Comparison of ENCODE assay signal across 21 cellular contexts in genomic region chr17:9242497-9242881, GRCh38.
DNase-seq lines count a peak whose midpoint lies in the region; ATAC-seq and TF ChIP-seq lines count a peak whose summit lies in the region.
"Had no signal": no experiment of that assay in that cellular context is flagged by ENCODE, and none has a peak within 500 bp of the region (broad histone marks: within the 10 kb centered on the region; RNA-seq: fewer than 3 reads in every experiment).

No MANE protein-coding gene starts in this region.

- H3K4me1 ChIP-seq in right atrium auricular region, result peaks cover 0 to 66% of the 10 kb centered on the region in 2 donors
- peaks cover 17% of the 10 kb centered on the region for H3K4me1 ChIP-seq in psoas muscle
- H3K4me1 ChIP-seq: foreskin keratinocyte had no signal

- H3K36me3 Mint-ChIP-seq in type B pancreatic cell, result no peaks in the 10 kb centered on the region
- H3K36me3 Mint-ChIP-seq: CD4-positive, alpha-beta memory T cell had no signal

- H3K27ac Mint-ChIP-seq in type B pancreatic cell, result peak overlapping the region; percentile 41

- H3K4me1 Mint-ChIP-seq in type B pancreatic cell (ENCODE audit: unreplicated experiment), result peaks cover 18% of the 10 kb centered on the region

- H3K9me3 ChIP-seq in right atrium auricular region (no peaks in the 10 kb centered on the region), psoas muscle (no peaks in the 10 kb centered on the region)
- H3K9me3 ChIP-seq: breast epithelium had no signal

- 54 to 66% (median 55%) methylated on average over 16 of the region's 16 CpGs for WGBS in psoas muscle, 3 donors

- H3K27me3 Mint-ChIP-seq in type B pancreatic cell, result no peaks in the 10 kb centered on the region
- H3K27me3 Mint-ChIP-seq: CD4-positive, alpha-beta memory T cell; naive thymus-derived CD8-positive, alpha-beta T cell had no signal

- H3K36me3 ChIP-seq in right atrium auricular region, result no peaks in the 10 kb centered on the region
- H3K36me3 ChIP-seq in psoas muscle (ENCODE audit: insufficient read depth in 1 of 2, low read depth in 1 of 2), result no peaks in the 10 kb centered on the region
- H3K36me3 ChIP-seq: breast epithelium, WERI-Rb-1 had no signal

- H3K4me3 Mint-ChIP-seq in type B pancreatic cell, result no peak overlapping the region

- no peaks in the 10 kb centered on the region for H3K27me3 ChIP-seq in right atrium auricular region
- no peaks in the 10 kb centered on the region for H3K27me3 ChIP-seq in psoas muscle (ENCODE audit: insufficient read depth in 3 of 3, low read length in 2 of 3)
- H3K27me3 ChIP-seq: breast epithelium had no signal

- DNase-seq in right atrium auricular region (ENCODE audit: low spot score) (no peak), psoas muscle (no peak), type B pancreatic cell (ENCODE audit: extremely low spot score, unreplicated experiment) (no peak), NCI-H446 (lab: John Stamatoyannopoulos, UW) (no peak), NCI-H1048 (lab: John Stamatoyannopoulos, UW) (no peak), anterior cingulate cortex (lab: John Stamatoyannopoulos, UW) (no peak)
- DNase-seq: activated CD4-positive, alpha-beta T cell treated with anti-CD3 and anti-CD28 coated beads, Interleukin-2, amount 50 U/mL, for 48 hours; activated effector memory CD4-positive, alpha-beta T cell treated with anti-CD3 and anti-CD28 coated beads, Interleukin-2, amount 50 U/mL, for 16 hours; CD4-positive, alpha-beta memory T cell; dermis blood vessel endothelial cell; foreskin keratinocyte; mammary epithelial cell; MM.1S; naive thymus-derived CD8-positive, alpha-beta T cell; NCI-H1436 treated with DMSO at 0.1 percent for 48 hours; NCI-H774; SHP77; stimulated activated CD8-positive, alpha-beta memory T cell treated with anti-CD3 and anti-CD28 coated beads, Interleukin-4, amount 100 ng/mL, for 48 hours; WERI-Rb-1 had no signal

- peak overlapping the region; percentile 32 for H3K27ac ChIP-seq in cingulate gyrus (ENCODE audit: low read depth, low read length)
- H3K27ac ChIP-seq in right atrium auricular region, result peak overlapping the region; percentile 98 to 99
- H3K27ac ChIP-seq in psoas muscle, result peak overlapping the region; percentile 90
- H3K27ac ChIP-seq: foreskin keratinocyte, WERI-Rb-1 had no signal

- TF ChIP-seq CTCF in right atrium auricular region (IDR thresholded peaks at IDR 0.05) (no peak), psoas muscle (IDR thresholded peaks at IDR 0.05) (no peak), type B pancreatic cell (conservative IDR thresholded peaks at IDR 0.05) (no peak)

- intact Hi-C loops in psoas muscle (cut with DNase I), result no loop called here

- ATAC-seq in psoas muscle, result no peak
- ATAC-seq: foreskin keratinocyte; naive thymus-derived CD8-positive, alpha-beta T cell had no signal

- no peaks in the 10 kb centered on the region for H3K9me3 Mint-ChIP-seq in type B pancreatic cell
- H3K9me3 Mint-ChIP-seq: CD4-positive, alpha-beta memory T cell; naive thymus-derived CD8-positive, alpha-beta T cell had no signal

- H3K4me3 ChIP-seq in right atrium auricular region (no peak overlapping the region), psoas muscle (no peak overlapping the region)
- H3K4me3 ChIP-seq: breast epithelium had no signal

Comparison
In these comparisons a context has a peak if more than half of its experiments do, and no peak if none do; other contexts are left out.
1. H3K27ac ChIP-seq: peak in every context shown above with its lines; median percentile 98 in right atrium auricular region; 90 in psoas muscle; 32 in cingulate gyrus.